In genomic region chr17:30351263-30351662, GRCh38 we compare ENCODE assay signal across 11 cellular contexts. TPM values are rescaled to one million over a fixed set of nuclear protein-coding genes. Genes with fewer than 3 reads are reported as not detected.
"Had no signal": no experiment of that assay in that cellular context is flagged by ENCODE, and none has a peak within 500 bp of the region (broad histone marks: within the 10 kb centered on the region; RNA-seq: fewer than 3 reads in every experiment).

No MANE protein-coding gene starts in this region.

RNA-seq across cellular contexts. Expression of gene TMIGD1, which starts 17.4 kb away (rescaled TPM):
- total RNA-seq: activated B cell treated with CpG ODN at 0.5 μM for 24 hours; activated CD4-positive, alpha-beta T cell treated with anti-CD3 and anti-CD28 coated beads, Interleukin-2, amount 10 ng/mL, durations not matched to agents 24 days and 14 days; activated CD8-positive, alpha-beta memory T cell treated with anti-CD3 and anti-CD28 coated beads, Interleukin-2, amount 10 ng/mL, durations not matched to agents 7 days and 5 days; activated T-helper 1 cell treated with anti-CD3 and anti-CD28 coated beads, Interleukin-12 subunit alpha, Interleukin-12 subunit beta, Interleukin-2, Interleukin-4 antibody, amounts not matched to agents 30 ng/mL and 10 ng/mL and 1 ng/mL, durations not matched to agents 14 hours and 24 hours and 36 hours; aorta; cerebellum; LHCN-M2; M059J; Right ventricle myocardium superior; SJSA1; T-helper 17 cell had no signal
